In the genomic region with DNA sequence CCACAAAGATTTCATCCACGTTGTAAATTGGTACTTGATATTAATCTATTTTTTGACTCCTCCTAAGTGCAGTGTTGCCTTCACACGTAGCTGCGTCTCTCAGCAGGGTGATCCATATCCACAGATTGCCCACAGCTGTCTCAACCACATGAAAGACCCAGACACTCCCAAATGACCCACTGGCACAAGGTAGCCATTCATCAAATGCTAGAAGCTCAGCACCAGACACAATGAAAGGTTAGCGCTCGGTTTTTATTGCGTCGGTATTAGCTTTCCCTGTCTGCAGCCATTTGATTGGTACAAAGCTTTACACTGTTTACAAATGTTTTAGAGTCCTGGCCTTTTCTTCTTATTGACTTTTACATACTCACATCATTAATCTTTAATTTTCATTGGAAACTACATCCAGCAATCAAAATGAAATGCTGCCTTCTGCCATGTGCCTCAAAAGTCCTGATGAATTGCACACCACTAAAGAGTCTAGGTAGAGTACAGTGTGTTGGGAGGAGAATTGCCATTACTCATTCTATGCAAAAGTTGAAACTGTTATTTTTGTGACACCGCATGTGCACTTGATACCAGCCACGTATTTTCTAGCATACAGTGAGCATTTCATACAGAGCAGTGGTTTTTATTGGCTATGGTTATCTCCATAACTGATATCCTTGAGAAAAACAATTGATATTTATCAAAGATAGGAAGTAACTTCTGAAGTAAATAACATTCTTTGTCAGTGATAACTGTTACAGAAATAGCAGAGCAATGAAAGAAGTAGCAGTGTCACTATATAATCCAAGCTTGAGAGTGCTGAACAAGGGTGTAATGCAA, we compare ENCODE assay signal across 17 cellular contexts.
"Had no signal": no experiment of that assay in that cellular context is flagged by ENCODE, and none has a peak within 500 bp of the region (broad histone marks: within the 10 kb centered on the region; RNA-seq: fewer than 3 reads in every experiment).

No MANE protein-coding gene starts in this region.

- H3K4me3 Mint-ChIP-seq: activated naive CD4-positive, alpha-beta T cell treated with anti-CD3 and anti-CD28 coated beads, Interleukin-2, amount 10 ng/mL, durations not matched to agents 7 days and 5 days; natural killer cell treated with Interleukin-12 subunit alpha and Interleukin-12 subunit beta and Interleukin-15 and Interleukin-18, amount 100 ng/mL, for 72 hours; type B pancreatic cell had no signal

- H3K27ac Mint-ChIP-seq: activated naive CD4-positive, alpha-beta T cell treated with anti-CD3 and anti-CD28 coated beads, Interleukin-2, amount 10 ng/mL, durations not matched to agents 7 days and 5 days; activated T-helper 2 cell treated with anti-CD3 and anti-CD28 coated beads, Interferon-gamma antibody, Interleukin-2, Interleukin-4, amounts not matched to agents 10 μg/mL and 5 μg/mL and 100 μg/mL, durations not matched to agents 14 hours and 24 hours and 36 hours; natural killer cell treated with Interleukin-12 subunit alpha and Interleukin-12 subunit beta and Interleukin-15 and Interleukin-18, amount 100 ng/mL, for 72 hours; type B pancreatic cell had no signal

- ATAC-seq: left ventricle myocardium superior; natural killer cell treated with Interleukin-12 subunit alpha and Interleukin-12 subunit beta and Interleukin-15 and Interleukin-18, amount 100 ng/mL, for 72 hours; stimulated activated naive CD8-positive, alpha-beta T cell treated with anti-CD3 and anti-CD28 coated beads, Interleukin-15, Interleukin-2, amounts not matched to agents 100 U/mL and 50 U/mL, for 24 hours had no signal

- H3K4me1 Mint-ChIP-seq: activated naive CD4-positive, alpha-beta T cell treated with anti-CD3 and anti-CD28 coated beads, Interleukin-2, amount 10 ng/mL, durations not matched to agents 7 days and 5 days had no signal

- H3K9me3 Mint-ChIP-seq: activated naive CD4-positive, alpha-beta T cell treated with anti-CD3 and anti-CD28 coated beads, Interleukin-2, amount 10 ng/mL, durations not matched to agents 7 days and 5 days; activated T-helper 2 cell treated with anti-CD3 and anti-CD28 coated beads, Interferon-gamma antibody, Interleukin-2, Interleukin-4, amounts not matched to agents 10 μg/mL and 5 μg/mL and 100 μg/mL, durations not matched to agents 14 hours and 24 hours and 36 hours; natural killer cell treated with Interleukin-12 subunit alpha and Interleukin-12 subunit beta and Interleukin-15 and Interleukin-18, amount 100 ng/mL, for 72 hours; type B pancreatic cell had no signal

- H3K36me3 Mint-ChIP-seq: activated naive CD4-positive, alpha-beta T cell treated with anti-CD3 and anti-CD28 coated beads, Interleukin-2, amount 10 ng/mL, durations not matched to agents 7 days and 5 days; natural killer cell treated with Interleukin-12 subunit alpha and Interleukin-12 subunit beta and Interleukin-15 and Interleukin-18, amount 100 ng/mL, for 72 hours; type B pancreatic cell had no signal

- H3K4me3 ChIP-seq: ascending aorta, skin epidermis, suprapubic skin had no signal

- DNase-seq: activated CD4-positive, alpha-beta T cell treated with anti-CD3 and anti-CD28 coated beads for 1 hour; activated CD4-positive, alpha-beta T cell treated with anti-CD3 and anti-CD28 coated beads, Interleukin-2, amount 50 U/mL, for 4 hours; activated naive CD4-positive, alpha-beta T cell treated with anti-CD3 and anti-CD28 coated beads, Interleukin-2, amount 10 ng/mL, durations not matched to agents 7 days and 5 days; foreskin fibroblast; glutamatergic neuron; left ventricle myocardium superior; mesenchymal stem cell; nucleus accumbens; posterior cingulate gyrus; stimulated activated naive CD8-positive, alpha-beta T cell treated with anti-CD3 and anti-CD28 coated beads, Interleukin-15, Interleukin-2, amounts not matched to agents 100 U/mL and 50 U/mL, for 24 hours; T1000 had no signal
